In the genomic region with DNA sequence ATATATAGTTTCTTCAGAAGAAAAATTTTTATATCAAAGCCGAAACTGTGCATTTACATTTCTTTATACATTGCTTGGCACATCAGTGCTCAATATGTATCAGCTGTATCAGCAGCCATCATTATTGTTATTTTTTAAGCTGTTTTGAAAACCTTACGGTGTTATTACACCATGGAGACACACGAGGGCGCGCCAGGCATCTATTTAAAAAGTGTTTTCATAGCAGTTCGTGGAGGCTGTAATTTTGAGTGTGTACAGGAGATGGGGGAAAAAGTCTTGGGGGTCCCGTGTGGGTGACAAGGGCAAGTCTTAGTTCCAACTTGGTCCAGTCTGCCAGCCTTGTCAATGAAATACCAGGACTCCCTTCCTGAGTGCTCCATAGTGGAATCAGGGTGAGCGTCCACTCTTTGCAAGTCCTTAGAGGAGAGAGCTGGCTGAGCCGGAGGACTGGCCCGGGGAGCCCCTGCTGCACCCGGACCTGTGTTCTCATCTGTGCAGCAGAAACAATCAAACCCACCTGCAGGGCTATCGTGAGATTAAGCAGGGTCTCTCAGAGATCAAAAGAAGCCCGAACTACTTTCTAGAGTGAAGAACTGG, we compare ENCODE assay signal across 8 cellular contexts. TPM values are rescaled to one million over a fixed set of nuclear protein-coding genes. Genes with fewer than 3 reads are reported as not detected.
DNase-seq lines count a peak whose midpoint lies in the region; ATAC-seq and TF ChIP-seq lines count a peak whose summit lies in the region.

No MANE protein-coding gene starts in this region.

- peak; percentile 40 for ATAC-seq in Right ventricle myocardium superior (ENCODE audit: poor library complexity)
- no peak for ATAC-seq in HG02610 (IDR thresholded peaks at IDR 0.05; ENCODE audit: unreplicated experiment)

- CTCF ChIA-PET in activated naive CD4-positive, alpha-beta T cell treated with anti-CD3 and anti-CD28 coated beads, Interleukin-2, amount 10 ng/mL, durations not matched to agents 7 days and 5 days (lab: Charles Lee) = interaction anchor here (0.6 to 1.9 kb wide), 12 partner anchors 11 to 631 kb away, joined by 3 to 9 read pairs (median 3); no protein-coding TSS in a partner anchor

- peak overlapping the region; percentile 10 for H3K4me3 ChIP-seq in retinal pigment epithelial cell (ENCODE audit: low read length)

- no peak overlapping the region for H3K4me3 Mint-ChIP-seq in activated naive CD4-positive, alpha-beta T cell treated with anti-CD3 and anti-CD28 coated beads, Interleukin-2, amount 10 ng/mL, durations not matched to agents 7 days and 5 days

- no peaks in the 10 kb centered on the region for H3K4me1 Mint-ChIP-seq in activated naive CD4-positive, alpha-beta T cell treated with anti-CD3 and anti-CD28 coated beads, Interleukin-2, amount 10 ng/mL, durations not matched to agents 7 days and 5 days

- TF ChIP-seq CTCF in retinal pigment epithelial cell (conservative IDR thresholded peaks at IDR 0.05; ENCODE audit: low read depth, low read length) = peak; percentile 71

- peak; percentile 44 for DNase-seq in DMS114 treated with DMSO at 0.1 percent for 48 hours (lab: John Stamatoyannopoulos, UW; ENCODE audit: unreplicated experiment)
- peak; percentile 47 for DNase-seq in LHCN-M2 (ENCODE audit: low read depth)
- DNase-seq in SHP77 (lab: John Stamatoyannopoulos, UW) = peak; percentile 47 to 74
- peak; percentile 69 for DNase-seq in activated naive CD4-positive, alpha-beta T cell treated with anti-CD3 and anti-CD28 coated beads, Interleukin-2, amount 10 ng/mL, durations not matched to agents 7 days and 5 days
- peak; percentile 69 for DNase-seq in Right ventricle myocardium superior
- DNase-seq in retinal pigment epithelial cell (ENCODE audit: low read depth) = no peak
- DNase-seq in 8988T = no peak

- H3K27me3 Mint-ChIP-seq in activated naive CD4-positive, alpha-beta T cell treated with anti-CD3 and anti-CD28 coated beads, Interleukin-2, amount 10 ng/mL, durations not matched to agents 7 days and 5 days = peaks cover 30% of the 10 kb centered on the region

- no peaks in the 10 kb centered on the region for H3K36me3 Mint-ChIP-seq in activated naive CD4-positive, alpha-beta T cell treated with anti-CD3 and anti-CD28 coated beads, Interleukin-2, amount 10 ng/mL, durations not matched to agents 7 days and 5 days

- no peaks in the 10 kb centered on the region for H3K9me3 Mint-ChIP-seq in activated naive CD4-positive, alpha-beta T cell treated with anti-CD3 and anti-CD28 coated beads, Interleukin-2, amount 10 ng/mL, durations not matched to agents 7 days and 5 days

- H3K27ac Mint-ChIP-seq in activated naive CD4-positive, alpha-beta T cell treated with anti-CD3 and anti-CD28 coated beads, Interleukin-2, amount 10 ng/mL, durations not matched to agents 7 days and 5 days = no peak overlapping the region

- intact Hi-C loops in Right ventricle myocardium superior (cut with DNase I) = no loop called here

RNA-seq across cellular contexts. Expression of a gene that starts 43.3 kb away (rescaled TPM):
- 21.0 and 31.0 TPM in 2 replicates for total RNA-seq in LHCN-M2 (2014; rRNA removed)
- polyA plus RNA-seq in LHCN-M2 (2012) = 12.1 TPM
- 2.6 TPM for total RNA-seq in Right ventricle myocardium superior

Comparison
In these comparisons a context has a peak if more than half of its experiments do, and no peak if none do; other contexts are left out.
1. DNase-seq: peak in DMS114 treated with DMSO at 0.1 percent for 48 hours (single experiment), LHCN-M2 (single experiment), SHP77 (2 of 2), activated naive CD4-positive, alpha-beta T cell treated with anti-CD3 and anti-CD28 coated beads, Interleukin-2, amount 10 ng/mL, durations not matched to agents 7 days and 5 days (single experiment) and Right ventricle myocardium superior (single experiment); none in retinal pigment epithelial cell (single experiment) and 8988T (single experiment).